In the genomic region with DNA sequence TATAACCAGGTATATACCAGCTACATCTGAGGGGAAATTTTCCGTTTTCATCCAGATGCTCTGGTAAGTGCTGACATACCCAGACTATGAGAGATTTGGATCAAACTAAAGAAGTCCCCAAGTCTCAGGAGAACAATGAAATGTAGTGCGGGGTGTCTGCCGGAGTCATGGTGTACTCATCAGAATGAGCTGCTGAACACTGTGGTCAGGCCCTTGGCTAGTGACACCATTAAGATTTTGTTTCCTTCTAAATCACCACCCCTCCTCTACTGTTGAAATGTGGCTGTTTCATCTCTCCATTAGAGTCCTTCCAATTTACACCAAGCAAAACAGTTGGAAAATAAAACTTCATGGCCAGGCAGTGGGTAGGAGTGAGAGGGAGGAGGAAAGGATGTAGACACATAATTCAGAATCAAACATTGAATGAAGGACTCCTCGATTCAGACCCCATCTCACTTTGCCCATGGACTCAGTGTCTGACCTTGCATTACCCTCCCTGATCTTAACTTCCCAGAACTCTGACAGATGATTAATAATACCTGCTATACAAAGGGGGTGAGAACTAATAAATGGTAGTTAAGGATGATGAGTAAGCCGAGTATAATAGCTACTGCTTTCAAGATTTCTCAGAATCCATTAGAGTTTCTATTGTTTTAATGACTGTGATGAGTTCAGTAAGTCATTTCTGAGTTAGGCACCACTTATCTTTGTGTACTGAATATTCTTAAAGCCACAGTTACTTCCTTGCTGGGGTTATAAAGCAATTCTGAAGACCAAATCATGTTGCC, we compare ENCODE assay signal across 13 cellular contexts.
DNase-seq lines count a peak whose midpoint lies in the region; ATAC-seq and TF ChIP-seq lines count a peak whose summit lies in the region.
"Had no signal": no experiment of that assay in that cellular context is flagged by ENCODE, and none has a peak within 500 bp of the region (broad histone marks: within the 10 kb centered on the region; RNA-seq: fewer than 3 reads in every experiment).

No MANE protein-coding gene starts in this region.

- TF ChIP-seq CTCF in SK-N-SH (IDR thresholded peaks at IDR 0.05): no peak
- TF ChIP-seq CTCF in foreskin fibroblast (IDR thresholded peaks at IDR 0.05; ENCODE audit: low read depth, low read length): no peak

- WGBS in SK-N-SH (ENCODE audit: low lambda C conversion rate): 50% methylated on average over 5 of the region's 5 CpGs

- 0 out of 2 replicates have a peak overlapping the region, but pooled peaks have one; percentile 23 for H2AFZ ChIP-seq in SK-N-SH (ENCODE audit: low read depth)

- H3K4me3 ChIP-seq in SK-N-SH (ENCODE audit: low read depth in 2 of 2, low read length in 1 of 2): no peak overlapping the region
- no peak overlapping the region for H3K4me3 ChIP-seq in foreskin fibroblast (ENCODE audit: low read depth in 1 of 2, low read length in 2 of 2)
- no peak overlapping the region for H3K4me3 ChIP-seq in skin epidermis
- H3K4me3 ChIP-seq: SJCRH30 had no signal

- peak; percentile 88 to 89 for ATAC-seq in activated CD4-positive, CD25-positive, alpha-beta regulatory T cell treated with anti-CD3 and anti-CD28 coated beads, Interleukin-2, amount 50 U/mL, for 24 hours
- ATAC-seq in HG03565 (IDR thresholded peaks at IDR 0.05; ENCODE audit: unreplicated experiment): no peak
- ATAC-seq in GM21526 (IDR thresholded peaks at IDR 0.05; ENCODE audit: low FRiP score, unreplicated experiment): no peak
- no peak for ATAC-seq in HG03439 (IDR thresholded peaks at IDR 0.05; ENCODE audit: unreplicated experiment)

- H3K9me2 ChIP-seq in SK-N-SH: no peaks in the 10 kb centered on the region

- H4K20me1 ChIP-seq in SK-N-SH (ENCODE audit: insufficient read depth): no peaks in the 10 kb centered on the region

- no peaks in the 10 kb centered on the region for H3K27me3 ChIP-seq in SK-N-SH (ENCODE audit: insufficient read depth)
- H3K27me3 ChIP-seq: SJCRH30 had no signal

- H3K79me2 ChIP-seq in SK-N-SH (ENCODE audit: insufficient read depth): no peaks in the 10 kb centered on the region

- CTCF ChIA-PET in SK-N-SH (lab: Yijun Ruan, JAX): interaction anchor here (0.9 to 3.0 kb wide), 3 partner anchors 35 to 298 kb away, joined by 3 to 8 read pairs (median 7); no protein-coding TSS in a partner anchor

- no peak for TF ChIP-seq RAD21 in SK-N-SH (IDR thresholded peaks at IDR 0.05; ENCODE audit: low read length)

- POLR2A ChIA-PET in SK-N-SH (lab: Yijun Ruan, JAX): no interaction called here

- peaks cover 25 to 37% of the 10 kb centered on the region in 2 experiments for H3K4me1 ChIP-seq in SK-N-SH (ENCODE audit: control insufficient read depth in 1 of 2, insufficient read depth in 2 of 2, low read depth in 1 of 2, low read length in 1 of 2)

- no peaks in the 10 kb centered on the region for H3K9me3 ChIP-seq in SK-N-SH
- H3K9me3 ChIP-seq: SJCRH30 had no signal

- TF ChIP-seq EP300 in SK-N-SH (IDR thresholded peaks at IDR 0.05; ENCODE audit: borderline replicate concordance in 1 of 2, low read depth in 1 of 2, low read length in 1 of 2): peak in 1 of 2 experiments; percentile 32; a peak in 2 of 4 replicates

- peak overlapping the region; percentile 54; the same call in 1 of the 2 replicates for H3K9ac ChIP-seq in SK-N-SH
- H3K9ac ChIP-seq: KMS-11 had no signal

- peak overlapping the region; percentile 73 for H3K4me2 ChIP-seq in SK-N-SH

- peak overlapping the region; percentile 72 to 93 for H3K27ac ChIP-seq in SK-N-SH (ENCODE audit: low read depth in 2 of 2, low read length in 1 of 2)
- peak overlapping the region in 14 of 21 experiments; percentile 11 to 90 (median 66) for H3K27ac ChIP-seq in skin epidermis
- H3K27ac ChIP-seq: KMS-11, SJCRH30 had no signal

- no peaks in the 10 kb centered on the region for H3K36me3 ChIP-seq in SK-N-SH (replicated peaks in 1 of 2; ENCODE audit: control insufficient read depth in 1 of 2, insufficient read depth in 2 of 2, low read length in 1 of 2)
- H3K36me3 ChIP-seq: SJCRH30 had no signal

- H3F3A ChIP-seq in SK-N-SH (replicated peaks; ENCODE audit: insufficient read depth): peaks cover 37% of the 10 kb centered on the region

- no peak for DNase-seq in activated CD4-positive, CD25-positive, alpha-beta regulatory T cell treated with anti-CD3 and anti-CD28 coated beads, Interleukin-2, amount 50 U/mL, for 72 hours
- DNase-seq in SK-N-SH (no peak), foreskin fibroblast (peak; percentile 61 to 66)
- DNase-seq: activated CD4-positive, alpha-beta T cell treated with anti-CD3 and anti-CD28 coated beads, Interleukin-2, amount 50 U/mL, for 1 hour; NCI-H446; SJCRH30; stimulated activated naive CD4-positive, alpha-beta T cell treated with Interleukin-2 at 50 U/mL for 16 hours had no signal

TF ChIP-seq in SK-N-SH, 30 proteins besides CTCF, POLR2A, EP300 and RAD21:
- TF ChIP-seq RXRA (IDR thresholded peaks at IDR 0.05; ENCODE audit: borderline replicate concordance, low read depth) (peak; percentile 68; the same call in 1 of the 2 replicates), POLR2AphosphoS5 (IDR thresholded peaks at IDR 0.05; ENCODE audit: low read depth, low read length) (peak; percentile 34; the same call in 1 of the 2 replicates), GABPA (IDR thresholded peaks at IDR 0.05; ENCODE audit: low read depth) (no peak), NFIC (IDR thresholded peaks at IDR 0.05; ENCODE audit: borderline replicate concordance) (no peak), RFX5 (IDR thresholded peaks at IDR 0.05; ENCODE audit: low read length) (no peak), TCF12 (IDR thresholded peaks at IDR 0.05) (peak; percentile 45; the same call in 1 of the 2 replicates), TEAD4 (IDR thresholded peaks at IDR 0.05; ENCODE audit: borderline replicate concordance, insufficient read depth) (no peak), MXI1 (IDR thresholded peaks at IDR 0.05; ENCODE audit: low read depth, low read length) (no peak), MEF2A (IDR thresholded peaks at IDR 0.05; ENCODE audit: borderline replicate concordance, low read depth) (no peak), FOXM1 (IDR thresholded peaks at IDR 0.05; ENCODE audit: low read depth) (no peak), FOSL2 (IDR thresholded peaks at IDR 0.05; ENCODE audit: borderline replicate concordance, low read depth) (peak; percentile 25; the same call in 1 of the 2 replicates)
- TF ChIP-seq, protein P1, sequence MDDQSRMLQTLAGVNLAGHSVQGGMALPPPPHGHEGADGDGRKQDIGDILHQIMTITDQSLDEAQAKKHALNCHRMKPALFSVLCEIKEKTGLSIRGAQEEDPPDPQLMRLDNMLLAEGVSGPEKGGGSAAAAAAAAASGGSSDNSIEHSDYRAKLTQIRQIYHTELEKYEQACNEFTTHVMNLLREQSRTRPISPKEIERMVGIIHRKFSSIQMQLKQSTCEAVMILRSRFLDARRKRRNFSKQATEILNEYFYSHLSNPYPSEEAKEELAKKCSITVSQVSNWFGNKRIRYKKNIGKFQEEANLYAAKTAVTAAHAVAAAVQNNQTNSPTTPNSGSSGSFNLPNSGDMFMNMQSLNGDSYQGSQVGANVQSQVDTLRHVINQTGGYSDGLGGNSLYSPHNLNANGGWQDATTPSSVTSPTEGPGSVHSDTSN (IDR thresholded peaks at IDR 0.05): peak; percentile 72
TF ChIP-seq in SK-N-SH: peak in this region for 5.

Comparison
In these comparisons a context has a peak if more than half of its experiments do, and no peak if none do; other contexts are left out.
1. ATAC-seq: peak in activated CD4-positive, CD25-positive, alpha-beta regulatory T cell treated with anti-CD3 and anti-CD28 coated beads, Interleukin-2, amount 50 U/mL, for 24 hours (2 of 2); none in HG03565 (single experiment), GM21526 (single experiment) and HG03439 (single experiment).
2. DNase-seq: peak in foreskin fibroblast (2 of 2); none in activated CD4-positive, CD25-positive, alpha-beta regulatory T cell treated with anti-CD3 and anti-CD28 coated beads, Interleukin-2, amount 50 U/mL, for 72 hours (single experiment) and SK-N-SH (single experiment).